29 cellular contexts compared by ENCODE assay signal in the genomic region with DNA sequence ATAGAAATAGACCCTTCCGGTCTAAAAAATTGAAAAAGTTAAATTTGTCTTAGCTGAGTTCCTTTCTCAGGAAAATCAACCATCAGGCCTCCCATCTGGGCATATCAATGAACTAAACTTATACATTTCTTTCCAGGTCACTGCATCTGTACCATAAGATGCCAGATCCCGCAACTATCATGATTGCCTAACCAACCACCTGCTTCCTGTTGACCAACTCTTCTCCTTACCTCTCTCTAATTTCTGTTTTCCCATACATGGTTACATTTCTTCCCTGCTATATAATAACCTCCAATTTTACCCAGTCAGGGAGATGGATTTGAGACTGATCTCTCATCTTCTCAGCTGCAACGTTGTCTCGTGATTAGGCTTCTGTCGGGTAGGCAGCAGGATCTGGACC.
"Had no signal": no experiment of that assay in that cellular context is flagged by ENCODE, and none has a peak within 500 bp of the region (broad histone marks: within the 10 kb centered on the region; RNA-seq: fewer than 3 reads in every experiment).

No MANE protein-coding gene starts in this region.

- H3K4me1 ChIP-seq: ascending aorta, breast epithelium, colonic mucosa had no signal

- H3K36me3 ChIP-seq: ascending aorta, breast epithelium, cardiac muscle cell, colonic mucosa had no signal

- DNase-seq: activated CD4-positive, alpha-beta memory T cell treated with anti-CD3 and anti-CD28 coated beads, Interleukin-2, amount 10 ng/mL, durations not matched to agents 7 days and 5 days; activated CD4-positive, alpha-beta T cell treated with anti-CD3 and anti-CD28 coated beads for 1 hour; activated CD4-positive, alpha-beta T cell treated with anti-CD3 and anti-CD28 coated beads for 4 hours; activated CD4-positive, alpha-beta T cell treated with anti-CD3 and anti-CD28 coated beads, Interleukin-2, amount 10 ng/mL, durations not matched to agents 7 days and 5 days; activated CD4-positive, alpha-beta T cell treated with anti-CD3 and anti-CD28 coated beads, Interleukin-2, amount 50 U/mL, for 4 hours; activated CD8-positive, alpha-beta memory T cell treated with anti-CD3 and anti-CD28 coated beads, Interleukin-2, amount 50 U/mL, for 48 hours; activated gamma-delta T cell; activated naive CD4-positive, alpha-beta T cell; activated naive CD4-positive, alpha-beta T cell treated with anti-CD3 and anti-CD28 coated beads, Interleukin-2, amount 10 ng/mL, durations not matched to agents 7 days and 5 days; activated naive CD8-positive, alpha-beta T cell treated with anti-CD3 and anti-CD28 coated beads, Interleukin-2, amount 10 ng/mL, durations not matched to agents 7 days and 5 days; activated T-cell treated with anti-CD3 and anti-CD28 coated beads for 4 hours; activated T-cell treated with anti-CD3 and anti-CD28 coated beads, Interleukin-2, amount 50 U/mL, for 24 hours; activated T-cell treated with anti-CD3 and anti-CD28 coated beads, Interleukin-2, amount 50 U/mL, for 72 hours; central memory CD4-positive, alpha-beta T cell; cerebellar nuclear complex; colonic mucosa; effector memory CD4-positive, alpha-beta T cell; endodermal cell; foreskin fibroblast; head of caudate nucleus; hippocampal formation; T1000 had no signal

- H3K4me1 Mint-ChIP-seq: activated CD4-positive, alpha-beta memory T cell treated with anti-CD3 and anti-CD28 coated beads, Interleukin-2, amount 10 ng/mL, durations not matched to agents 7 days and 5 days; activated CD4-positive, alpha-beta T cell treated with anti-CD3 and anti-CD28 coated beads, Interleukin-2, amount 10 ng/mL, durations not matched to agents 7 days and 5 days; activated naive CD4-positive, alpha-beta T cell treated with anti-CD3 and anti-CD28 coated beads, Interleukin-2, amount 10 ng/mL, durations not matched to agents 7 days and 5 days; activated naive CD8-positive, alpha-beta T cell treated with anti-CD3 and anti-CD28 coated beads, Interleukin-2, amount 10 ng/mL, durations not matched to agents 7 days and 5 days had no signal

- H3K27ac Mint-ChIP-seq: activated CD4-positive, alpha-beta memory T cell treated with anti-CD3 and anti-CD28 coated beads, Interleukin-2, amount 10 ng/mL, durations not matched to agents 7 days and 5 days; activated CD4-positive, alpha-beta T cell treated with anti-CD3 and anti-CD28 coated beads, Interleukin-2, amount 10 ng/mL, durations not matched to agents 7 days and 5 days; activated naive CD4-positive, alpha-beta T cell treated with anti-CD3 and anti-CD28 coated beads, Interleukin-2, amount 10 ng/mL, durations not matched to agents 7 days and 5 days; activated naive CD4-positive, alpha-beta T cell treated with anti-CD3 and anti-CD28 coated beads, Interleukin-2, amount 50 U/mL, for 72 hours; activated naive CD8-positive, alpha-beta T cell treated with anti-CD3 and anti-CD28 coated beads, Interleukin-2, amount 10 ng/mL, durations not matched to agents 7 days and 5 days; activated T-cell treated with anti-CD3 and anti-CD28 coated beads, Interleukin-2, amount 50 U/mL, for 24 hours; activated T-cell treated with anti-CD3 and anti-CD28 coated beads, Interleukin-2, amount 50 U/mL, for 72 hours; endodermal cell; T-helper 2 cell treated with Interferon-gamma antibody and Interleukin-4, amounts not matched to agents 5 μg/mL and 100 μg/mL, for 36 hours had no signal

- H3K36me3 Mint-ChIP-seq: activated naive CD4-positive, alpha-beta T cell treated with anti-CD3 and anti-CD28 coated beads, Interleukin-2, amount 10 ng/mL, durations not matched to agents 7 days and 5 days; activated naive CD8-positive, alpha-beta T cell treated with anti-CD3 and anti-CD28 coated beads, Interleukin-2, amount 10 ng/mL, durations not matched to agents 7 days and 5 days had no signal

- H3K9me3 ChIP-seq: ascending aorta, colonic mucosa had no signal

- H3K4me3 Mint-ChIP-seq: activated CD4-positive, alpha-beta memory T cell treated with anti-CD3 and anti-CD28 coated beads, Interleukin-2, amount 10 ng/mL, durations not matched to agents 7 days and 5 days; activated CD4-positive, alpha-beta T cell treated with anti-CD3 and anti-CD28 coated beads, Interleukin-2, amount 10 ng/mL, durations not matched to agents 7 days and 5 days; activated naive CD4-positive, alpha-beta T cell treated with anti-CD3 and anti-CD28 coated beads, Interleukin-2, amount 10 ng/mL, durations not matched to agents 7 days and 5 days; activated naive CD8-positive, alpha-beta T cell treated with anti-CD3 and anti-CD28 coated beads, Interleukin-2, amount 10 ng/mL, durations not matched to agents 7 days and 5 days; activated T-cell treated with anti-CD3 and anti-CD28 coated beads, Interleukin-2, amount 50 U/mL, for 24 hours; activated T-cell treated with anti-CD3 and anti-CD28 coated beads, Interleukin-2, amount 50 U/mL, for 72 hours; brain; endodermal cell; T-helper 2 cell treated with Interferon-gamma antibody and Interleukin-4, amounts not matched to agents 5 μg/mL and 100 μg/mL, for 36 hours had no signal

- H3K4me3 ChIP-seq: ascending aorta, breast epithelium, cardiac muscle cell, colonic mucosa had no signal

- H3K9me3 Mint-ChIP-seq: activated naive CD4-positive, alpha-beta T cell treated with anti-CD3 and anti-CD28 coated beads, Interleukin-2, amount 10 ng/mL, durations not matched to agents 7 days and 5 days; activated naive CD8-positive, alpha-beta T cell treated with anti-CD3 and anti-CD28 coated beads, Interleukin-2, amount 10 ng/mL, durations not matched to agents 7 days and 5 days; activated T-cell treated with anti-CD3 and anti-CD28 coated beads, Interleukin-2, amount 50 U/mL, for 72 hours; T-helper 2 cell treated with Interferon-gamma antibody and Interleukin-4, amounts not matched to agents 5 μg/mL and 100 μg/mL, for 36 hours had no signal

- H3K27ac ChIP-seq: ascending aorta, breast epithelium, cardiac muscle cell, colonic mucosa had no signal

- H3K27me3 ChIP-seq: ascending aorta, breast epithelium, cardiac muscle cell, colonic mucosa had no signal

- H3K27me3 Mint-ChIP-seq: activated CD4-positive, alpha-beta memory T cell treated with anti-CD3 and anti-CD28 coated beads, Interleukin-2, amount 10 ng/mL, durations not matched to agents 7 days and 5 days; activated CD4-positive, alpha-beta T cell treated with anti-CD3 and anti-CD28 coated beads, Interleukin-2, amount 10 ng/mL, durations not matched to agents 7 days and 5 days; activated naive CD4-positive, alpha-beta T cell treated with anti-CD3 and anti-CD28 coated beads, Interleukin-2, amount 10 ng/mL, durations not matched to agents 7 days and 5 days; activated naive CD8-positive, alpha-beta T cell treated with anti-CD3 and anti-CD28 coated beads, Interleukin-2, amount 10 ng/mL, durations not matched to agents 7 days and 5 days; activated T-cell treated with anti-CD3 and anti-CD28 coated beads, Interleukin-2, amount 50 U/mL, for 24 hours; brain had no signal

- ATAC-seq: activated naive CD4-positive, alpha-beta T cell treated with anti-CD3 and anti-CD28 coated beads, Interleukin-2, amount 50 U/mL, for 72 hours; activated T-cell treated with anti-CD3 and anti-CD28 coated beads, Interleukin-2, amount 50 U/mL, for 72 hours; esophagus mucosa had no signal
